1 cellular context compared by ENCODE assay signal in genomic region chr10:100349087-100349486, GRCh38.
TF ChIP-seq lines count a peak whose summit lies in the region.

No MANE protein-coding gene starts in this region.

TF ChIP-seq in H1, 55 proteins besides CTCF, POLR2A, EP300 and RAD21:
- no peak for TF ChIP-seq RNF2 (IDR thresholded peaks at IDR 0.05; ENCODE audit: borderline replicate concordance, low read depth, low read length, missing control alignments, poor library complexity, severe bottlenecking)
- TF ChIP-seq BCL11A (IDR thresholded peaks at IDR 0.05; ENCODE audit: low read depth in 2 of 2, low read length in 2 of 2), result no peak
- no peak for TF ChIP-seq YY1 (IDR thresholded peaks at IDR 0.05; ENCODE audit: low read depth, low read length)
- no peak for TF ChIP-seq CHD1 (IDR thresholded peaks at IDR 0.05; ENCODE audit: low read depth, low read length)
- no peak for TF ChIP-seq MAFK (IDR thresholded peaks at IDR 0.05; ENCODE audit: low read depth, low read length)
- TF ChIP-seq USF2 (IDR thresholded peaks at IDR 0.05; ENCODE audit: low read length), result no peak
- TF ChIP-seq FOSL1 (IDR thresholded peaks at IDR 0.05; ENCODE audit: insufficient read depth, low read depth, low read length), result no peak
- TF ChIP-seq SIRT6 (IDR thresholded peaks at IDR 0.05; ENCODE audit: low read length), result no peak
- TF ChIP-seq HDAC6 (IDR thresholded peaks at IDR 0.05; ENCODE audit: low read depth, low read length), result no peak
- no peak for TF ChIP-seq SP4 (IDR thresholded peaks at IDR 0.05; ENCODE audit: low read length)
- no peak for TF ChIP-seq SP2 (IDR thresholded peaks at IDR 0.05; ENCODE audit: low read length)
- TF ChIP-seq NANOG (IDR thresholded peaks at IDR 0.05; ENCODE audit: insufficient read depth, low read depth, low read length, poor library complexity, severe bottlenecking), result no peak
